1 cellular context compared by ENCODE assay signal in genomic region chr11:73055655-73056354, GRCh38.
TF ChIP-seq lines count a peak whose summit lies in the region.

No MANE protein-coding gene starts in this region.

TF ChIP-seq in GM12878, 131 proteins besides CTCF, POLR2A, EP300 and RAD21 (continued from another document):
- TF ChIP-seq PRDM15 (CRISPR knock-in tag; IDR thresholded peaks at IDR 0.05) (no peak), MTA2 (IDR thresholded peaks at IDR 0.05; ENCODE audit: low read depth) (no peak), CUX1 (IDR thresholded peaks at IDR 0.05; ENCODE audit: insufficient replicate concordance, low read depth, low read length) (no peak), RCOR1 (conservative IDR thresholded peaks at IDR 0.05; ENCODE audit: low read depth, low read length) (no peak), JUNB (IDR thresholded peaks at IDR 0.05) (no peak), ZBED1 (IDR thresholded peaks at IDR 0.05; ENCODE audit: borderline replicate concordance) (no peak), MAX (IDR thresholded peaks at IDR 0.05; ENCODE audit: low read depth, low read length) (no peak), IRF5 (IDR thresholded peaks at IDR 0.05; ENCODE audit: borderline replicate concordance) (no peak)
